ENCODE assay signal across 21 cellular contexts in genomic region chr6:43394982-43395381, GRCh38.
"Had no signal": no experiment of that assay in that cellular context is flagged by ENCODE, and none has a peak within 500 bp of the region (broad histone marks: within the 10 kb centered on the region; RNA-seq: fewer than 3 reads in every experiment).

No MANE protein-coding gene starts in this region.

- H3K4me1 ChIP-seq: psoas muscle, suprapubic skin, transverse colon had no signal

- H3K36me3 ChIP-seq: lower lobe of right lung, ovary, spleen, suprapubic skin, transverse colon had no signal

- H3K9me3 ChIP-seq: lower lobe of right lung, ovary, psoas muscle, spleen, suprapubic skin, transverse colon had no signal

- ATAC-seq: effector memory CD8-positive, alpha-beta T cell; left colon; left ventricle myocardium superior; lower lobe of right lung; natural killer cell; psoas muscle; stimulated activated naive B cell treated with anti-CD40 and anti-IgM and Interleukin-4, amounts not matched to agents 10 μg/mL and 1 μg/mL and 100 μg/mL, for 72 hours; stimulated activated naive CD8-positive, alpha-beta T cell treated with anti-CD3 and anti-CD28 coated beads, Interleukin-15, amount 100 ng/mL, for 72 hours had no signal

- H3K27me3 Mint-ChIP-seq: effector memory CD8-positive, alpha-beta T cell had no signal

- H3K4me3 ChIP-seq: lower lobe of right lung, ovary, psoas muscle, skin epidermis, spleen, suprapubic skin, transverse colon had no signal

- H3K36me3 Mint-ChIP-seq: memory B cell; natural killer cell; stimulated activated naive B cell treated with anti-CD40 and anti-IgM and Interleukin-4, amounts not matched to agents 10 μg/mL and 1 μg/mL and 100 μg/mL, for 72 hours had no signal

- H3K27ac Mint-ChIP-seq: immature natural killer cell; memory B cell; natural killer cell; stimulated activated naive CD8-positive, alpha-beta T cell treated with anti-CD3 and anti-CD28 coated beads, Interleukin-15, amount 100 ng/mL, for 72 hours had no signal

- H3K4me3 Mint-ChIP-seq: effector memory CD8-positive, alpha-beta T cell; natural killer cell; stimulated activated naive CD8-positive, alpha-beta T cell treated with anti-CD3 and anti-CD28 coated beads, Interleukin-15, amount 100 ng/mL, for 72 hours had no signal

- H3K9me3 Mint-ChIP-seq: effector memory CD8-positive, alpha-beta T cell; immature natural killer cell; memory B cell; natural killer cell; stimulated activated naive B cell treated with anti-CD40 and anti-IgM and Interleukin-4, amounts not matched to agents 10 μg/mL and 1 μg/mL and 100 μg/mL, for 72 hours; stimulated activated naive CD8-positive, alpha-beta T cell treated with anti-CD3 and anti-CD28 coated beads, Interleukin-15, amount 100 ng/mL, for 72 hours had no signal

- H3K27ac ChIP-seq: lower lobe of right lung, ovary, psoas muscle, skin epidermis, spleen, suprapubic skin, transverse colon had no signal

- DNase-seq: cortex of kidney; effector memory CD8-positive, alpha-beta T cell; immature natural killer cell; islet precursor cell; kidney glomerular epithelial cell; left colon; left ventricle myocardium superior; lower lobe of right lung; natural killer cell; occipital lobe; ovary; posterior cingulate gyrus; psoas muscle; right cardiac atrium; spleen; stimulated activated naive B cell treated with anti-CD40 and anti-IgM and Interleukin-4, amounts not matched to agents 10 μg/mL and 1 μg/mL and 100 μg/mL, for 72 hours; stimulated activated naive CD8-positive, alpha-beta T cell treated with anti-CD3 and anti-CD28 coated beads, Interleukin-15, amount 100 ng/mL, for 72 hours; transverse colon had no signal

- H3K27me3 ChIP-seq: ovary, suprapubic skin had no signal
